Comparison of ENCODE assay signal across 10 cellular contexts in the genomic region with DNA sequence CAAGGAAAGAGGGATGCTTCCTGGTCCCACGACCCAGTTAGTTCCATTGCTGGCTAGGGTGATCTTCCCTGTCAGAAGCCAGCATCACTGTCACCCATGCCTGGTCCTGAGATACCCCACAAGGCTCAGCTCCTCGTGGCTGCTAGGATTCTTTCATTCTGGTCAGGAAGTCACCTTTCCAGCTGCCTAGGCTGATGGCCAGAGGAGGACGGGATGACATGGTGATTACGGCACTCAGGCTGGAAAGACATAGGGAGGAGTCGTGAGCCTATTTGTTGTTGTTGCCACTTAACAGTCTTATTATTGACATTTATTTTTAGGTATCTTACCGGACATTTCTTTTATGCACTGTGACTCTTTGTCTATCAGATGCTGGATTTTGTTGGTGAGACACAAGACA. TPM values are rescaled to one million over a fixed set of nuclear protein-coding genes. Genes with fewer than 3 reads are reported as not detected.
DNase-seq lines count a peak whose midpoint lies in the region; ATAC-seq and TF ChIP-seq lines count a peak whose summit lies in the region.
"Had no signal": no experiment of that assay in that cellular context is flagged by ENCODE, and none has a peak within 500 bp of the region (broad histone marks: within the 10 kb centered on the region; RNA-seq: fewer than 3 reads in every experiment).

No MANE protein-coding gene starts in this region.

- H3K36me3 Mint-ChIP-seq in glutamatergic neuron (ENCODE audit: unreplicated experiment): no peaks in the 10 kb centered on the region
- H3K36me3 Mint-ChIP-seq in osteocyte (ENCODE audit: unreplicated experiment): no peaks in the 10 kb centered on the region
- H3K36me3 Mint-ChIP-seq: CD4-positive, CD25-positive, alpha-beta regulatory T cell had no signal

- no peak overlapping the region for H3K4ac ChIP-seq in mesenchymal stem cell (ENCODE audit: low read depth in 1 of 2, low read length in 2 of 2)

- peaks cover 5% of the 10 kb centered on the region for H3K9me3 Mint-ChIP-seq in glutamatergic neuron (ENCODE audit: unreplicated experiment)
- H3K9me3 Mint-ChIP-seq in osteocyte (ENCODE audit: unreplicated experiment): no peaks in the 10 kb centered on the region
- H3K9me3 Mint-ChIP-seq: CD4-positive, CD25-positive, alpha-beta regulatory T cell had no signal

- H3K9ac ChIP-seq in DND-41 (ENCODE audit: low read depth, low read length): no peak overlapping the region
- no peak overlapping the region for H3K9ac ChIP-seq in Karpas-422 (ENCODE audit: low read length)
- H3K9ac ChIP-seq in mesenchymal stem cell (ENCODE audit: low read length): peak overlapping the region; percentile 2

- H2AFZ ChIP-seq in DND-41 (ENCODE audit: low read depth, low read length) (no peak overlapping the region), Karpas-422 (ENCODE audit: low read length) (no peak overlapping the region), mesenchymal stem cell (ENCODE audit: low read depth, low read length) (no peak overlapping the region)

- H3K36me3 ChIP-seq in DND-41 (ENCODE audit: insufficient read depth, low read length): no peaks in the 10 kb centered on the region
- H3K36me3 ChIP-seq in Karpas-422 (ENCODE audit: insufficient read depth, low read length): no peaks in the 10 kb centered on the region
- H3K36me3 ChIP-seq in mesenchymal stem cell (ENCODE audit: control insufficient read depth in 1 of 2, insufficient read depth in 2 of 2, low read depth in 1 of 2, low read length in 2 of 2): no peaks in the 10 kb centered on the region

- H3K27ac Mint-ChIP-seq in glutamatergic neuron (ENCODE audit: unreplicated experiment) (no peak overlapping the region), osteocyte (ENCODE audit: unreplicated experiment) (no peak overlapping the region)
- H3K27ac Mint-ChIP-seq: CD4-positive, CD25-positive, alpha-beta regulatory T cell had no signal

- WGBS in mesenchymal stem cell: 70% methylated on average over 5 of the region's 6 CpGs

- H2BK120ac ChIP-seq in mesenchymal stem cell (ENCODE audit: low read depth, low read length): no peak overlapping the region

- no peak overlapping the region for H2BK5ac ChIP-seq in mesenchymal stem cell (ENCODE audit: low read depth, low read length, poor library complexity, severe bottlenecking)

- H4K20me1 ChIP-seq in DND-41 (ENCODE audit: insufficient read depth, low read length) (no peaks in the 10 kb centered on the region), Karpas-422 (ENCODE audit: insufficient read depth, low read depth, low read length) (no peaks in the 10 kb centered on the region)

- no peak overlapping the region for H4K91ac ChIP-seq in mesenchymal stem cell (ENCODE audit: low read length)

- no peak overlapping the region for H2BK15ac ChIP-seq in mesenchymal stem cell (ENCODE audit: low read depth, poor library complexity, severe bottlenecking)

- H3K27ac ChIP-seq in DND-41 (ENCODE audit: low read length): no peak overlapping the region
- H3K27ac ChIP-seq in Karpas-422 (ENCODE audit: low read length): no peak overlapping the region
- no peak overlapping the region for H3K27ac ChIP-seq in mesenchymal stem cell (ENCODE audit: low read length, poor library complexity, severe bottlenecking)

- 0 out of 3 replicates have a peak, but pooled peaks have one; percentile 6 for ATAC-seq in DND-41 (ENCODE audit: insufficient read depth, low read depth)
- no peak for ATAC-seq in GM21619 (IDR thresholded peaks at IDR 0.05; ENCODE audit: unreplicated experiment)
- no peak for ATAC-seq in HG03378 (IDR thresholded peaks at IDR 0.05; ENCODE audit: unreplicated experiment)

- no peak for DNase-seq in DND-41
- DNase-seq in Karpas-422: no peak
- no peak for DNase-seq in glutamatergic neuron
- DNase-seq in mesenchymal stem cell: no peak
- no peak for DNase-seq in NCI-H1694 treated with DMSO at 0.1 percent for 48 hours (lab: John Stamatoyannopoulos, UW)
- no peak for DNase-seq in osteocyte (ENCODE audit: extremely low spot score, unreplicated experiment)
- DNase-seq: SIG-M5 had no signal

- H3K9me2 ChIP-seq in Karpas-422 (replicated peaks; ENCODE audit: insufficient read depth, low read length): no peaks in the 10 kb centered on the region

- H3K4me1 ChIP-seq in DND-41 (ENCODE audit: insufficient read depth, low read length): peaks cover 17% of the 10 kb centered on the region; the same call in 1 of the 2 replicates
- H3K4me1 ChIP-seq in Karpas-422 (ENCODE audit: low read length): peaks cover 34% of the 10 kb centered on the region
- H3K4me1 ChIP-seq in mesenchymal stem cell (ENCODE audit: control insufficient read depth, insufficient read depth, low read depth, low read length): peaks cover 5% of the 10 kb centered on the region

- H2AK5ac ChIP-seq in mesenchymal stem cell (ENCODE audit: low read length, severe bottlenecking): no peak overlapping the region

- no peaks in the 10 kb centered on the region for H3K79me1 ChIP-seq in mesenchymal stem cell (replicated peaks; ENCODE audit: low read length, poor library complexity, severe bottlenecking)

- TF ChIP-seq CTCF in DND-41 (IDR thresholded peaks at IDR 0.05; ENCODE audit: borderline replicate concordance, extremely low read depth, low read length, poor library complexity, severe bottlenecking): no peak
- no peak for TF ChIP-seq CTCF in glutamatergic neuron (IDR thresholded peaks at IDR 0.05; ENCODE audit: partially characterized antibody, unreplicated experiment)
- no peak for TF ChIP-seq CTCF in osteocyte (IDR thresholded peaks at IDR 0.05)

- H3K4me1 Mint-ChIP-seq in glutamatergic neuron (ENCODE audit: low read depth, unreplicated experiment) (peaks cover 9% of the 10 kb centered on the region), osteocyte (ENCODE audit: unreplicated experiment) (peaks cover 2% of the 10 kb centered on the region)

- H3K4me3 ChIP-seq in DND-41 (ENCODE audit: low read depth in 1 of 2, low read length in 2 of 2) (no peak overlapping the region), Karpas-422 (ENCODE audit: low read length) (no peak overlapping the region), mesenchymal stem cell (ENCODE audit: insufficient read depth in 1 of 2, low read depth in 1 of 2, low read length in 2 of 2) (no peak overlapping the region)

- H3K9me3 ChIP-seq in DND-41 (ENCODE audit: insufficient read depth, low read length, severe bottlenecking) (no peaks in the 10 kb centered on the region), Karpas-422 (ENCODE audit: low read length) (no peaks in the 10 kb centered on the region), mesenchymal stem cell (ENCODE audit: control insufficient read depth, low read length) (no peaks in the 10 kb centered on the region)

- H3K23ac ChIP-seq in mesenchymal stem cell (ENCODE audit: low read length in 2 of 2): no peak overlapping the region

- H3K4me2 ChIP-seq in DND-41 (ENCODE audit: insufficient read depth, low read length) (no peak overlapping the region), Karpas-422 (ENCODE audit: low read depth, low read length, poor library complexity, severe bottlenecking) (peak overlapping the region; percentile 40), mesenchymal stem cell (ENCODE audit: low read length, poor library complexity, severe bottlenecking) (no peak overlapping the region)

- H4K8ac ChIP-seq in mesenchymal stem cell (ENCODE audit: low read length): peak overlapping the region; percentile 48

- no peak overlapping the region for H3K18ac ChIP-seq in mesenchymal stem cell (ENCODE audit: low read depth in 1 of 2, low read length in 2 of 2)

- H3K79me2 ChIP-seq in DND-41 (ENCODE audit: insufficient read depth, low read length) (no peaks in the 10 kb centered on the region), Karpas-422 (ENCODE audit: low read length) (no peaks in the 10 kb centered on the region)

- H3K27me3 ChIP-seq in DND-41 (ENCODE audit: insufficient read depth, low read length, poor library complexity) (peaks cover 29% of the 10 kb centered on the region), Karpas-422 (ENCODE audit: low read length) (no peaks in the 10 kb centered on the region), mesenchymal stem cell (ENCODE audit: control insufficient read depth in 1 of 2, insufficient read depth in 1 of 2, low read length in 2 of 2) (peaks cover 21 to 30% of the 10 kb centered on the region in 2 experiments)

- no peak overlapping the region for H3K14ac ChIP-seq in mesenchymal stem cell (ENCODE audit: low read length in 2 of 2)

- peaks cover 1% of the 10 kb centered on the region for H3K27me3 Mint-ChIP-seq in glutamatergic neuron (ENCODE audit: unreplicated experiment)
- peaks cover 68% of the 10 kb centered on the region for H3K27me3 Mint-ChIP-seq in osteocyte (ENCODE audit: unreplicated experiment)

- peak overlapping the region; percentile 30 for H3K4me3 Mint-ChIP-seq in glutamatergic neuron (ENCODE audit: unreplicated experiment)
- H3K4me3 Mint-ChIP-seq in osteocyte (ENCODE audit: unreplicated experiment): no peak overlapping the region
- H3K4me3 Mint-ChIP-seq: CD4-positive, CD25-positive, alpha-beta regulatory T cell had no signal

- peak overlapping the region in 1 of 2 experiments; percentile 49 for H2BK12ac ChIP-seq in mesenchymal stem cell (ENCODE audit: low read length in 2 of 2)

RNA-seq across cellular contexts. Expression of a gene that starts 20.0 kb away (rescaled TPM):
- 19.8 and 25.1 TPM in 2 replicates for total RNA-seq in Karpas-422 (2014; rRNA removed; shearing (Covaris generic); ENCODE audit: low replicate concordance)
- total RNA-seq in glutamatergic neuron (ENCODE audit: unreplicated experiment) (93.8 TPM), osteocyte (62.4 and 67.5 TPM in 2 replicates)
- polyA plus RNA-seq in mesenchymal stem cell (2013, experiment 1 of 2): 73.7 TPM
- 75.7 TPM for polyA plus RNA-seq in mesenchymal stem cell (2013, experiment 2 of 2)

RNA-seq across cellular contexts. Expression of a gene that starts 29.4 kb away (rescaled TPM):
- 0.93 and 2.4 TPM in 2 replicates for total RNA-seq in Karpas-422 (2014; rRNA removed; shearing (Covaris generic); ENCODE audit: low replicate concordance)
- total RNA-seq in glutamatergic neuron (ENCODE audit: unreplicated experiment): 1.3 TPM
- polyA plus RNA-seq in mesenchymal stem cell (2013, experiment 1 of 2): 12.2 TPM
- 12.4 TPM for polyA plus RNA-seq in mesenchymal stem cell (2013, experiment 2 of 2)
- 1.7 and 2.1 TPM in 2 replicates for total RNA-seq in osteocyte

RNA-seq across cellular contexts. Expression of a gene that starts 52.5 kb away (rescaled TPM):
- 51.8 and 106 TPM in 2 replicates for total RNA-seq in Karpas-422 (2014; rRNA removed; shearing (Covaris generic); ENCODE audit: low replicate concordance)
- total RNA-seq in glutamatergic neuron (ENCODE audit: unreplicated experiment): 19.5 TPM
- polyA plus RNA-seq in mesenchymal stem cell (2013, experiment 1 of 2): 35.2 TPM
- 37.7 TPM for polyA plus RNA-seq in mesenchymal stem cell (2013, experiment 2 of 2)
- total RNA-seq in osteocyte: 53.2 and 56.8 TPM in 2 replicates
